18 cellular contexts compared by ENCODE assay signal in the genomic region with DNA sequence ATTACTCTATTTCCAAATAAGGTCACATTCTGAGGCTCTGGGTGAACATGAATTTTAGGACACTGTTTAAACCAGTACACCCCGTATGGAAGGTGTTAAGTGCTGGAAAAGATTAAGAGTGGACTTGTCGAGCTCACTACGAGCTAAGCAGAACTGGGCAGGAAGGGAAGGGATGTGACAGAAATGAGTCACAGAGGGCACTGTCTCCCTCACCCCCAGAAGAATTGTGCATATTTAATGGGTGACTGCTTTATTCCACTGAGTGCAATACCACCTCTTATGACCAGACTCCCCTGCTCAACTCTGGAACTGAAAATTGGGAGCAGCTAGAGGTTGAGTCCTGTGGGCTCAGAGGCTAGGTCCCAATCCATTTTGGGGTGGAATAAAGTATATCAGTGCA.
DNase-seq lines count a peak whose midpoint lies in the region; ATAC-seq, FAIRE-seq and TF ChIP-seq lines count a peak whose summit lies in the region.
"Had no signal": no experiment of that assay in that cellular context is flagged by ENCODE, and none has a peak within 500 bp of the region (broad histone marks: within the 10 kb centered on the region; RNA-seq: fewer than 3 reads in every experiment).

No MANE protein-coding gene starts in this region.

- H3K9me3 ChIP-seq in PC-3 (ENCODE audit: low read length) = no peaks in the 10 kb centered on the region
- H3K9me3 ChIP-seq in astrocyte (ENCODE audit: insufficient read depth, low read depth, low read length) = no peaks in the 10 kb centered on the region
- H3K9me3 ChIP-seq: ascending aorta had no signal

- H3K4me1 ChIP-seq in PC-3 (ENCODE audit: insufficient read depth, low read length) (0 out of 2 replicates have a peak, but pooled peaks cover 3% of the 10 kb centered on the region), astrocyte (ENCODE audit: insufficient read depth, low read length) (peaks cover 6% of the 10 kb centered on the region)
- H3K4me1 ChIP-seq: ascending aorta, parathyroid adenoma had no signal

- peaks cover 1 to 5% of the 10 kb centered on the region in 2 donors for H3K9me3 Mint-ChIP-seq in activated T-cell treated with anti-CD3 and anti-CD28 coated beads, Interleukin-2, amount 50 U/mL, for 72 hours
- no peaks in the 10 kb centered on the region for H3K9me3 Mint-ChIP-seq in astrocyte (ENCODE audit: unreplicated experiment)
- H3K9me3 Mint-ChIP-seq in stimulated activated naive CD8-positive, alpha-beta T cell treated with anti-CD3 and anti-CD28 coated beads, Interleukin-15, Interleukin-2, amounts not matched to agents 100 ng/mL and 50 ng/mL, for 24 hours = no peaks in the 10 kb centered on the region

- H3K27ac Mint-ChIP-seq in activated T-cell treated with anti-CD3 and anti-CD28 coated beads, Interleukin-2, amount 50 U/mL, for 72 hours = no peak overlapping the region
- peak overlapping the region; percentile 69 for H3K27ac Mint-ChIP-seq in astrocyte (ENCODE audit: unreplicated experiment)
- peak overlapping the region; percentile 79 for H3K27ac Mint-ChIP-seq in stimulated activated naive CD8-positive, alpha-beta T cell treated with anti-CD3 and anti-CD28 coated beads, Interleukin-15, Interleukin-2, amounts not matched to agents 100 ng/mL and 50 ng/mL, for 24 hours

- H3K4me2 ChIP-seq in PC-3 (ENCODE audit: low read length) (no peak overlapping the region), astrocyte (ENCODE audit: low read length) (peak overlapping the region; percentile 8)

- H3K4me3 ChIP-seq in PC-3 (ENCODE audit: low read length) = no peak overlapping the region
- no peak overlapping the region for H3K4me3 ChIP-seq in astrocyte (ENCODE audit: insufficient read depth, low read depth, low read length)
- H3K4me3 ChIP-seq: ascending aorta had no signal

- H2AFZ ChIP-seq in PC-3 (ENCODE audit: low read length) = no peak overlapping the region
- no peak overlapping the region for H2AFZ ChIP-seq in astrocyte (ENCODE audit: low read depth, low read length)
- H2AFZ ChIP-seq: parathyroid adenoma had no signal

- H3K27me3 ChIP-seq in PC-3 (ENCODE audit: low read length) (no peaks in the 10 kb centered on the region), astrocyte (ENCODE audit: insufficient read depth, low read length) (no peaks in the 10 kb centered on the region)
- H3K27me3 ChIP-seq: ascending aorta had no signal

- POLR2A ChIA-PET in PC-3 (lab: Charles Lee; ENCODE audit: unreplicated experiment) = no interaction called here

- no peaks in the 10 kb centered on the region for H4K20me1 ChIP-seq in PC-3 (ENCODE audit: low read length)
- no peaks in the 10 kb centered on the region for H4K20me1 ChIP-seq in astrocyte (ENCODE audit: insufficient read depth, low read length)

- peak in 1 of 2 donors; percentile 2 for DNase-seq in activated T-cell treated with anti-CD3 and anti-CD28 coated beads, Interleukin-2, amount 50 U/mL, for 72 hours
- no peak for DNase-seq in activated T-cell treated with anti-CD3 and anti-CD28 coated beads, Interleukin-2, amount 50 U/mL, for 48 hours
- DNase-seq in PC-3 (peak; percentile 33), astrocyte (ENCODE audit: low read depth) (peak; percentile 24), HuH-7.5 (ENCODE audit: low spot score) (no peak), 8988T (no peak)
- DNase-seq: AML-193, DMS153, glutamatergic neuron, kidney, NCI-H187, NCI-H526, Right ventricle myocardium superior, trophoblast cell had no signal

- H3K9ac ChIP-seq in PC-3 (ENCODE audit: low read length) (no peak overlapping the region), astrocyte (ENCODE audit: low read length) (no peak overlapping the region)
- H3K9ac ChIP-seq: parathyroid adenoma had no signal

- CTCF ChIA-PET in PC-3 (lab: Charles Lee) = no interaction called here

- TF ChIP-seq CTCF in PC-3 (conservative IDR thresholded peaks at IDR 0.05; ENCODE audit: low read depth, low read length) = no peak
- no peak for TF ChIP-seq CTCF in astrocyte (IDR thresholded peaks at IDR 0.05; ENCODE audit: insufficient read depth, low read depth, low read length)

- no TSS peak for BruUV-seq in PC-3 (replicated peaks; lab: Mats Ljungman, UMichigan)

- peaks cover 26% of the 10 kb centered on the region for H3K4me1 Mint-ChIP-seq in activated T-cell treated with anti-CD3 and anti-CD28 coated beads, Interleukin-2, amount 50 U/mL, for 72 hours (ENCODE audit: low read depth)
- peaks cover 3% of the 10 kb centered on the region for H3K4me1 Mint-ChIP-seq in astrocyte (ENCODE audit: low read depth, unreplicated experiment)
- peaks cover 48% of the 10 kb centered on the region for H3K4me1 Mint-ChIP-seq in stimulated activated naive CD8-positive, alpha-beta T cell treated with anti-CD3 and anti-CD28 coated beads, Interleukin-15, Interleukin-2, amounts not matched to agents 100 ng/mL and 50 ng/mL, for 24 hours (ENCODE audit: low read depth)

- no peaks in the 10 kb centered on the region for H3F3A ChIP-seq in PC-3 (ENCODE audit: low read length, unreplicated experiment)

- no peaks in the 10 kb centered on the region for H3K79me2 ChIP-seq in PC-3 (ENCODE audit: low read length)
- H3K79me2 ChIP-seq in astrocyte (ENCODE audit: insufficient read depth, low read length) = no peaks in the 10 kb centered on the region
- H3K79me2 ChIP-seq: parathyroid adenoma had no signal

- H3K27ac ChIP-seq in PC-3 (ENCODE audit: low read length) (no peak overlapping the region), astrocyte (ENCODE audit: low read depth, low read length) (no peak overlapping the region)
- H3K27ac ChIP-seq: ascending aorta, parathyroid adenoma had no signal

- peak; percentile 72 for ATAC-seq in activated T-cell treated with anti-CD3 and anti-CD28 coated beads, Interleukin-2, amount 50 U/mL, for 72 hours (replicated peaks in 1 of 2)
- ATAC-seq in PC-3 (0 out of 2 replicates have a peak, but pooled peaks have one; percentile 48), GM21717 (IDR thresholded peaks at IDR 0.05; ENCODE audit: unreplicated experiment) (no peak)

- peaks cover 21% of the 10 kb centered on the region for H3K27me3 Mint-ChIP-seq in activated T-cell treated with anti-CD3 and anti-CD28 coated beads, Interleukin-2, amount 50 U/mL, for 72 hours (ENCODE audit: low read depth)
- H3K27me3 Mint-ChIP-seq in astrocyte (ENCODE audit: low read depth, unreplicated experiment) = no peaks in the 10 kb centered on the region
- no peaks in the 10 kb centered on the region for H3K27me3 Mint-ChIP-seq in stimulated activated naive CD8-positive, alpha-beta T cell treated with anti-CD3 and anti-CD28 coated beads, Interleukin-15, Interleukin-2, amounts not matched to agents 100 ng/mL and 50 ng/mL, for 24 hours

- H3K9me2 ChIP-seq in PC-3 (replicated peaks; ENCODE audit: low read length) = no peaks in the 10 kb centered on the region

- intact Hi-C loops in PC-3 (cut with micrococcal nuclease) = no loop called here

- peaks cover 1 to 3% of the 10 kb centered on the region in 2 donors for H3K36me3 Mint-ChIP-seq in activated T-cell treated with anti-CD3 and anti-CD28 coated beads, Interleukin-2, amount 50 U/mL, for 72 hours (ENCODE audit: insufficient read depth in 2 of 2)
- H3K36me3 Mint-ChIP-seq in astrocyte (ENCODE audit: low read depth, unreplicated experiment) = no peaks in the 10 kb centered on the region
- no peaks in the 10 kb centered on the region for H3K36me3 Mint-ChIP-seq in stimulated activated naive CD8-positive, alpha-beta T cell treated with anti-CD3 and anti-CD28 coated beads, Interleukin-15, Interleukin-2, amounts not matched to agents 100 ng/mL and 50 ng/mL, for 24 hours (ENCODE audit: low read depth)

- H3K36me3 ChIP-seq in PC-3 (ENCODE audit: low read depth, low read length) (no peaks in the 10 kb centered on the region), astrocyte (ENCODE audit: insufficient read depth, low read length) (no peaks in the 10 kb centered on the region)
- H3K36me3 ChIP-seq: ascending aorta had no signal

- H3K4me3 Mint-ChIP-seq in activated T-cell treated with anti-CD3 and anti-CD28 coated beads, Interleukin-2, amount 50 U/mL, for 72 hours = no peak overlapping the region
- no peak overlapping the region for H3K4me3 Mint-ChIP-seq in astrocyte (ENCODE audit: unreplicated experiment)
- H3K4me3 Mint-ChIP-seq in stimulated activated naive CD8-positive, alpha-beta T cell treated with anti-CD3 and anti-CD28 coated beads, Interleukin-15, Interleukin-2, amounts not matched to agents 100 ng/mL and 50 ng/mL, for 24 hours = no peak overlapping the region

- peak; percentile 96 for FAIRE-seq in astrocyte (lab: Jason Lieb, UNC)
- FAIRE-seq: kidney had no signal

Comparison
In these comparisons a context has a peak if more than half of its experiments do, and no peak if none do; other contexts are left out.
1. DNase-seq: peak in PC-3 (single experiment) and astrocyte (single experiment); none in activated T-cell treated with anti-CD3 and anti-CD28 coated beads, Interleukin-2, amount 50 U/mL, for 48 hours (0 of 2), HuH-7.5 (single experiment) and 8988T (single experiment).